16 cellular contexts compared by ENCODE assay signal in genomic region chr11:94727766-94728165, GRCh38.
"Had no signal": no experiment of that assay in that cellular context is flagged by ENCODE, and none has a peak within 500 bp of the region (broad histone marks: within the 10 kb centered on the region; RNA-seq: fewer than 3 reads in every experiment).

No MANE protein-coding gene starts in this region.

- H3K27ac Mint-ChIP-seq: activated T-helper 17 cell treated with anti-CD3 and anti-CD28 coated beads, Interleukin-2, amount 50 U/mL, for 72 hours; natural killer cell; stimulated activated memory B cell treated with anti-CD40 and anti-IgM and Interleukin-4, amounts not matched to agents 10 μg/mL and 1 μg/mL and 100 μg/mL, for 72 hours had no signal

- DNase-seq: activated CD4-positive, alpha-beta T cell treated with anti-CD3 and anti-CD28 coated beads for 1 hour; activated CD4-positive, alpha-beta T cell treated with anti-CD3 and anti-CD28 coated beads, Interleukin-2, amount 50 U/mL, for 4 hours; activated naive CD4-positive, alpha-beta T cell treated with Interleukin-2 at 50 U/mL for 16 hours; anterior cingulate cortex; brain microvascular endothelial cell; foreskin melanocyte; mesendoderm; natural killer cell; stimulated activated CD4-positive, alpha-beta T cell treated with anti-CD3 and anti-CD28 coated beads, Interleukin-2, amount 100 ng/mL, for 48 hours; tibial artery had no signal

- H3K27me3 ChIP-seq: brain microvascular endothelial cell, tibial artery had no signal

- H3K36me3 ChIP-seq: brain microvascular endothelial cell, tibial artery had no signal

- H3K4me1 ChIP-seq: tibial artery had no signal

- H3K4me3 ChIP-seq: coronary artery, tibial artery had no signal

- ATAC-seq: activated T-helper 17 cell treated with anti-CD3 and anti-CD28 coated beads, Interleukin-2, amount 50 U/mL, for 72 hours; natural killer cell; stimulated activated memory B cell treated with anti-CD40 and anti-IgM and Interleukin-4, amounts not matched to agents 10 μg/mL and 1 μg/mL and 100 μg/mL, for 72 hours had no signal

- H3K27ac ChIP-seq: brain microvascular endothelial cell, coronary artery, tibial artery had no signal

- FAIRE-seq: endothelial cell of umbilical vein, urothelium cell line had no signal

- H3K9me3 ChIP-seq: tibial artery had no signal

- H3K36me3 Mint-ChIP-seq: natural killer cell; stimulated activated memory B cell treated with anti-CD40 and anti-IgM and Interleukin-4, amounts not matched to agents 10 μg/mL and 1 μg/mL and 100 μg/mL, for 72 hours had no signal

- H3K4me1 Mint-ChIP-seq: activated T-helper 17 cell treated with anti-CD3 and anti-CD28 coated beads, Interleukin-2, amount 50 U/mL, for 72 hours; central memory CD8-positive, alpha-beta T cell; natural killer cell; stimulated activated memory B cell treated with anti-CD40 and anti-IgM and Interleukin-4, amounts not matched to agents 10 μg/mL and 1 μg/mL and 100 μg/mL, for 72 hours had no signal

- H3K4me3 Mint-ChIP-seq: activated T-helper 17 cell treated with anti-CD3 and anti-CD28 coated beads, Interleukin-2, amount 50 U/mL, for 72 hours; central memory CD8-positive, alpha-beta T cell; natural killer cell; stimulated activated memory B cell treated with anti-CD40 and anti-IgM and Interleukin-4, amounts not matched to agents 10 μg/mL and 1 μg/mL and 100 μg/mL, for 72 hours had no signal

- H3K9me3 Mint-ChIP-seq: activated T-helper 17 cell treated with anti-CD3 and anti-CD28 coated beads, Interleukin-2, amount 50 U/mL, for 72 hours; central memory CD8-positive, alpha-beta T cell; natural killer cell; stimulated activated memory B cell treated with anti-CD40 and anti-IgM and Interleukin-4, amounts not matched to agents 10 μg/mL and 1 μg/mL and 100 μg/mL, for 72 hours had no signal
